ENCODE assay signal across 23 cellular contexts in genomic region chr14:93490001-93490400, GRCh38. TPM values are rescaled to one million over a fixed set of nuclear protein-coding genes. Genes with fewer than 3 reads are reported as not detected.
A peak's percentile ranks its signal among the peaks of the same experiment; 100 is the strongest.
DNase-seq lines count a peak whose midpoint lies in the region; FAIRE-seq and TF ChIP-seq lines count a peak whose summit lies in the region.
"Had no signal": no experiment of that assay in that cellular context is flagged by ENCODE, and none has a peak within 500 bp of the region (broad histone marks: within the 10 kb centered on the region; RNA-seq: fewer than 3 reads in every experiment).

No MANE protein-coding gene starts in this region.

- H3F3A ChIP-seq in neural progenitor cell (ENCODE audit: low read depth): no peaks in the 10 kb centered on the region

- peaks cover 2% of the 10 kb centered on the region for H3K27me3 Mint-ChIP-seq in neural progenitor cell (ENCODE audit: insufficient read depth, low read depth)
- peaks cover 5 to 25% of the 10 kb centered on the region in 2 donors for H3K27me3 Mint-ChIP-seq in CD8-positive, alpha-beta memory T cell

- intact Hi-C loops in endothelial cell of umbilical vein (cut with micrococcal nuclease): no loop called here

- peaks cover 11% of the 10 kb centered on the region for H3K4me1 Mint-ChIP-seq in neural progenitor cell
- no peaks in the 10 kb centered on the region for H3K4me1 Mint-ChIP-seq in CD8-positive, alpha-beta memory T cell
- H3K4me1 Mint-ChIP-seq: CD4-positive, alpha-beta memory T cell; CD4-positive, CD25-positive, alpha-beta regulatory T cell had no signal

- H2AFZ ChIP-seq in endothelial cell of umbilical vein (ENCODE audit: low read depth, low read length) (no peak overlapping the region), neural progenitor cell (replicated peaks) (no peak overlapping the region)

- H3K4me2 ChIP-seq in endothelial cell of umbilical vein (ENCODE audit: insufficient read depth, low read length) (no peak overlapping the region), neural progenitor cell (no peak overlapping the region)
- H3K4me2 ChIP-seq: BLaER1 had no signal

- DNase-seq in dermis blood vessel endothelial cell (peak; percentile 28), endothelial cell of umbilical vein (ENCODE audit: low read depth, low spot score) (peak; percentile 3), neural progenitor cell (ENCODE audit: low spot score) (peak; percentile 76), GM20000 (ENCODE audit: low spot score) (no peak), HUDEP-2 (lab: John Stamatoyannopoulos, UW; ENCODE audit: unreplicated experiment in 76 of 76) (no peak)
- DNase-seq in CD8-positive, alpha-beta memory T cell: no peak
- DNase-seq: 8988T; ACHN; BE2C; C1 segment of cervical spinal cord; Caco-2; Calu3; CD4-positive, alpha-beta memory T cell; CD4-positive, CD25-positive, alpha-beta regulatory T cell; DMS79 treated with DMSO at 0.1 percent for 48 hours; GDM1 had no signal

- no peak for TF ChIP-seq CTCF in endothelial cell of umbilical vein (IDR thresholded peaks at IDR 0.05; ENCODE audit: extremely low read depth in 1 of 2, insufficient read depth in 1 of 2, low read depth in 1 of 2, low read length in 2 of 2)
- TF ChIP-seq CTCF in neural progenitor cell (IDR thresholded peaks at IDR 0.05): no peak
- no peak for TF ChIP-seq CTCF in GM20000 (IDR thresholded peaks at IDR 0.05; ENCODE audit: extremely low read depth, missing control alignments)

- CTCF ChIA-PET in endothelial cell of umbilical vein (lab: Charles Lee): no interaction called here
- CTCF ChIA-PET in CD8-positive, alpha-beta memory T cell (lab: Charles Lee): no interaction called here

- H3K27ac ChIP-seq in endothelial cell of umbilical vein (ENCODE audit: insufficient read depth, low read depth, low read length) (no peak overlapping the region), neural progenitor cell (no peak overlapping the region)
- H3K27ac ChIP-seq in CD8-positive, alpha-beta memory T cell (ENCODE audit: low read depth, low read length): no peak overlapping the region
- H3K27ac ChIP-seq: BLaER1 had no signal

- no peaks in the 10 kb centered on the region for H3K36me3 Mint-ChIP-seq in neural progenitor cell
- H3K36me3 Mint-ChIP-seq in CD8-positive, alpha-beta memory T cell: peaks cover 0 to 4% (median 0%) of the 10 kb centered on the region in 3 donors
- H3K36me3 Mint-ChIP-seq: CD4-positive, alpha-beta memory T cell; CD4-positive, CD25-positive, alpha-beta regulatory T cell had no signal

- POLR2A ChIA-PET in endothelial cell of umbilical vein (lab: Charles Lee): no interaction called here
- POLR2A ChIA-PET in CD8-positive, alpha-beta memory T cell (lab: Charles Lee): no interaction called here

- FAIRE-seq in endothelial cell of umbilical vein (lab: Jason Lieb, UNC): no peak
- FAIRE-seq: A204.1, D721Med, GM12878, GM12892, GM18507 had no signal

- H3K27ac Mint-ChIP-seq in neural progenitor cell: no peak overlapping the region
- H3K27ac Mint-ChIP-seq in CD8-positive, alpha-beta memory T cell: no peak overlapping the region
- H3K27ac Mint-ChIP-seq: CD14-positive monocyte; CD4-positive, alpha-beta memory T cell; CD4-positive, CD25-positive, alpha-beta regulatory T cell had no signal

- H3K4me3 ChIP-seq in endothelial cell of umbilical vein (replicated peaks in 1 of 3; ENCODE audit: insufficient read depth in 1 of 3, low read depth in 1 of 3, low read length in 3 of 3) (no peak overlapping the region), neural progenitor cell (no peak overlapping the region)
- H3K4me3 ChIP-seq in CD8-positive, alpha-beta memory T cell (ENCODE audit: low read length): no peak overlapping the region
- H3K4me3 ChIP-seq: BLaER1, GM12878 had no signal

- no peaks in the 10 kb centered on the region for H3K27me3 ChIP-seq in endothelial cell of umbilical vein (ENCODE audit: control insufficient read depth in 2 of 2, insufficient read depth in 2 of 2, low read length in 2 of 2)
- H3K27me3 ChIP-seq in neural progenitor cell: peaks cover 15% of the 10 kb centered on the region
- H3K27me3 ChIP-seq in CD8-positive, alpha-beta memory T cell (ENCODE audit: insufficient read depth, low read length, poor library complexity, severe bottlenecking): no peaks in the 10 kb centered on the region
- H3K27me3 ChIP-seq: BE2C, BLaER1 had no signal

- no peak overlapping the region for H3K4me3 Mint-ChIP-seq in neural progenitor cell
- no peak overlapping the region for H3K4me3 Mint-ChIP-seq in CD8-positive, alpha-beta memory T cell
- H3K4me3 Mint-ChIP-seq: CD14-positive monocyte; CD4-positive, alpha-beta memory T cell; CD4-positive, CD25-positive, alpha-beta regulatory T cell had no signal

- no peak for TF ChIP-seq POLR2A in endothelial cell of umbilical vein (IDR thresholded peaks at IDR 0.05; ENCODE audit: low read depth, low read length)

- dilution Hi-C loops in endothelial cell of umbilical vein (cut with MboI; ENCODE audit: extremely low pct_ligation_motif_present, low sequenced_read_pairs): no loop called here

- H3K9ac ChIP-seq in endothelial cell of umbilical vein (replicated peaks; ENCODE audit: extremely low read depth, insufficient read depth, low read length) (no peak overlapping the region), neural progenitor cell (no peak overlapping the region)
- H3K9ac ChIP-seq: BLaER1 had no signal

- H3K36me3 ChIP-seq in endothelial cell of umbilical vein (ENCODE audit: control insufficient read depth in 2 of 2, extremely low read depth in 1 of 2, insufficient read depth in 2 of 2, low read length in 2 of 2): no peaks in the 10 kb centered on the region
- H3K36me3 ChIP-seq in neural progenitor cell: no peaks in the 10 kb centered on the region
- no peaks in the 10 kb centered on the region for H3K36me3 ChIP-seq in CD8-positive, alpha-beta memory T cell (ENCODE audit: insufficient read depth, low read length)
- H3K36me3 ChIP-seq: BLaER1 had no signal

- no peaks in the 10 kb centered on the region for H3K9me3 ChIP-seq in endothelial cell of umbilical vein (replicated peaks; ENCODE audit: control insufficient read depth, insufficient read depth, low read length)
- H3K9me3 ChIP-seq in neural progenitor cell (ENCODE audit: low read depth): no peaks in the 10 kb centered on the region
- no peaks in the 10 kb centered on the region for H3K9me3 ChIP-seq in CD8-positive, alpha-beta memory T cell (ENCODE audit: low read length)
- H3K9me3 ChIP-seq: BE2C, Caco-2 had no signal

- H4K20me1 ChIP-seq in endothelial cell of umbilical vein (replicated peaks; ENCODE audit: control insufficient read depth, extremely low read depth, insufficient read depth, low read length) (no peaks in the 10 kb centered on the region), neural progenitor cell (ENCODE audit: low read depth) (no peaks in the 10 kb centered on the region)
- H4K20me1 ChIP-seq: BLaER1 had no signal

- H3K4me1 ChIP-seq in endothelial cell of umbilical vein (ENCODE audit: control insufficient read depth, extremely low read depth, insufficient read depth, low read length) (no peaks in the 10 kb centered on the region), neural progenitor cell (peaks cover 5% of the 10 kb centered on the region)
- no peaks in the 10 kb centered on the region for H3K4me1 ChIP-seq in CD8-positive, alpha-beta memory T cell (ENCODE audit: insufficient read depth, low read length)
- H3K4me1 ChIP-seq: BE2C, BLaER1, Caco-2 had no signal

- no TSS peak for BruUV-seq in endothelial cell of umbilical vein (replicated peaks; lab: Mats Ljungman, UMichigan)

- H3K9me1 ChIP-seq in endothelial cell of umbilical vein (replicated peaks; ENCODE audit: control insufficient read depth, extremely low read depth, insufficient read depth, low read length): no peaks in the 10 kb centered on the region

- H3K79me2 ChIP-seq in endothelial cell of umbilical vein (ENCODE audit: control insufficient read depth, insufficient read depth, low read length): no peaks in the 10 kb centered on the region
- H3K79me2 ChIP-seq in neural progenitor cell (ENCODE audit: low read depth): no peaks in the 10 kb centered on the region

- no peaks in the 10 kb centered on the region for H3K9me3 Mint-ChIP-seq in neural progenitor cell
- peaks cover 0 to 3% (median 0%) of the 10 kb centered on the region in 5 donors for H3K9me3 Mint-ChIP-seq in CD8-positive, alpha-beta memory T cell

TF ChIP-seq in endothelial cell of umbilical vein, 7 proteins besides CTCF, POLR2A, EP300 and RAD21:
- no peak for TF ChIP-seq POLR2AphosphoS5 (IDR thresholded peaks at IDR 0.05; ENCODE audit: insufficient read depth, low read depth, low read length)
- no peak for TF ChIP-seq EZH2 (IDR thresholded peaks at IDR 0.05; ENCODE audit: borderline replicate concordance, low read depth, low read length, severe bottlenecking)
- no peak for TF ChIP-seq JUN (IDR thresholded peaks at IDR 0.05; ENCODE audit: borderline replicate concordance, insufficient read depth, insufficient read length, low read depth)
- no peak for TF ChIP-seq MAX (IDR thresholded peaks at IDR 0.05; ENCODE audit: insufficient read depth, insufficient read length)
- TF ChIP-seq MYC (IDR thresholded peaks at IDR 0.05; ENCODE audit: low read depth, low read length): no peak
- no peak for TF ChIP-seq GATA2 (IDR thresholded peaks at IDR 0.05; ENCODE audit: insufficient read depth, insufficient read length, low read depth, low read length)
- TF ChIP-seq FOS (IDR thresholded peaks at IDR 0.05; ENCODE audit: borderline replicate concordance, insufficient read depth, low read length): no peak

RNA-seq across cellular contexts. Expression of gene UNC79, which starts 59.3 kb away (rescaled TPM):
- total RNA-seq in dermis blood vessel endothelial cell (under 0.01 TPM in 1 of 2 replicates, not detected in the other), endothelial cell of umbilical vein (not detected in 2 replicates), neural progenitor cell (ENCODE audit: low replicate concordance) (2.1 and 2.2 TPM in 2 replicates)
- not detected in 2 replicates for polyA plus RNA-seq in endothelial cell of umbilical vein
- 0.01 TPM in 2 replicates for polyA plus RNA-seq in endothelial cell of umbilical vein (2011; cell fraction: cytosol; rRNA removed)
- 0.01 and 0.03 TPM in 2 replicates for polyA plus RNA-seq in endothelial cell of umbilical vein (2011; cell fraction: nucleus; rRNA removed)
- polyA plus RNA-seq in endothelial cell of umbilical vein (2012): 0.04 TPM in 1 of 2 replicates, not detected in the other
- polyA minus RNA-seq in endothelial cell of umbilical vein: 0.02 and 0.04 TPM in 2 replicates
- not detected for polyA minus RNA-seq in endothelial cell of umbilical vein (2011; cell fraction: cytosol; rRNA and poly(A)+ RNA removed)
- 0.10 TPM in 2 replicates for polyA minus RNA-seq in endothelial cell of umbilical vein (2011; cell fraction: nucleus; rRNA and poly(A)+ RNA removed)
- under 1 TPM in 1 of 2 experiments, not detected in 1; 0.07 TPM for total RNA-seq in CD8-positive, alpha-beta memory T cell
- not detected for polyA plus RNA-seq in CD8-positive, alpha-beta memory T cell
- total RNA-seq: Calu3; CD4-positive, CD25-positive, alpha-beta regulatory T cell had no signal
- polyA plus RNA-seq: CD4-positive, alpha-beta memory T cell; CD4-positive, CD25-positive, alpha-beta regulatory T cell had no signal

Comparison
In these comparisons a context has a peak if more than half of its experiments do, and no peak if none do; other contexts are left out.
1. DNase-seq: peak in dermis blood vessel endothelial cell (single experiment), endothelial cell of umbilical vein (single experiment) and neural progenitor cell (single experiment); none in GM20000 (single experiment), HUDEP-2 (0 of 76) and CD8-positive, alpha-beta memory T cell (0 of 5).